Comparison of ENCODE assay signal across 1 cellular context in genomic region chr22:46574993-46575914, GRCh38.
TF ChIP-seq lines count a peak whose summit lies in the region.

No MANE protein-coding gene starts in this region.

TF ChIP-seq in GM12878, 131 proteins besides CTCF, POLR2A, EP300 and RAD21 (continued from another document):
- TF ChIP-seq BCL3 (IDR thresholded peaks at IDR 0.05; ENCODE audit: borderline replicate concordance, insufficient read depth, low read depth, low read length, poor library complexity, severe bottlenecking) (peak; percentile 81), EED (IDR thresholded peaks at IDR 0.05; ENCODE audit: low read depth) (no peak)
